Comparison of ENCODE assay signal across 8 cellular contexts in genomic region chr4:4859799-4860380, GRCh38. TPM values are rescaled to one million over a fixed set of nuclear protein-coding genes. Genes with fewer than 3 reads are reported as not detected.
A peak's percentile ranks its signal among the peaks of the same experiment; 100 is the strongest.
DNase-seq lines count a peak whose midpoint lies in the region; ATAC-seq and TF ChIP-seq lines count a peak whose summit lies in the region.

No MANE protein-coding gene starts in this region.

- no CpG with 5 or more reads among the region's 65 CpGs for WGBS in trophoblast cell (ENCODE audit: extremely low coverage, insufficient coverage, insufficient read length)

- H3K9me3 ChIP-seq in ES-I3 (ENCODE audit: control insufficient read depth, insufficient read depth, low read length) (no peaks in the 10 kb centered on the region), MM.1S (replicated peaks; ENCODE audit: insufficient read depth, low read length) (no peaks in the 10 kb centered on the region), trophoblast cell (ENCODE audit: insufficient read depth, low read depth, low read length) (no peaks in the 10 kb centered on the region)

- H4K20me1 ChIP-seq in GM23338 (replicated peaks; ENCODE audit: insufficient read depth) = peaks cover 63% of the 10 kb centered on the region
- H4K20me1 ChIP-seq in MM.1S (ENCODE audit: insufficient read depth, low read length) = no peaks in the 10 kb centered on the region

- H2AK5ac ChIP-seq in trophoblast cell (ENCODE audit: low read length) = peak overlapping the region; percentile 20

- H3K27ac Mint-ChIP-seq in GM23338 = no peak overlapping the region

- H3K27me3 ChIP-seq in GM23338 (ENCODE audit: insufficient read depth) (peaks cover 96% of the 10 kb centered on the region), MM.1S (replicated peaks; ENCODE audit: insufficient read depth, low read length) (peaks cover 36% of the 10 kb centered on the region), trophoblast cell (ENCODE audit: insufficient read depth, low read length) (peaks cover 44% of the 10 kb centered on the region)

- H3K4me3 ChIP-seq in GM23338 = peak overlapping the region; percentile 54
- peak overlapping the region; percentile 72 for H3K4me3 ChIP-seq in MM.1S (ENCODE audit: low read length)
- peak overlapping the region; percentile 85 for H3K4me3 ChIP-seq in fibroblast of mammary gland (ENCODE audit: control insufficient read depth, low read depth, low read length)
- H3K4me3 ChIP-seq in trophoblast cell (ENCODE audit: low read depth, low read length) = peak overlapping the region; percentile 86

- H4K12ac ChIP-seq in trophoblast cell (ENCODE audit: low read depth, low read length) = peak overlapping the region; percentile 32

- H3F3A ChIP-seq in GM23338 (replicated peaks; ENCODE audit: low read depth) (peaks cover 34% of the 10 kb centered on the region), MM.1S (ENCODE audit: insufficient read depth, low read length) (no peaks in the 10 kb centered on the region)

- H3K4me1 ChIP-seq in ES-I3 (ENCODE audit: insufficient read depth, low read length) = peaks cover 9% of the 10 kb centered on the region; the same call in 1 of the 2 replicates
- peaks cover 46% of the 10 kb centered on the region for H3K4me1 ChIP-seq in GM23338 (ENCODE audit: insufficient read depth)
- no peaks in the 10 kb centered on the region for H3K4me1 ChIP-seq in MM.1S (ENCODE audit: low read length)
- H3K4me1 ChIP-seq in trophoblast cell (ENCODE audit: control insufficient read depth in 1 of 2, insufficient read depth in 2 of 2, low read length in 2 of 2) = peaks cover 16 to 31% of the 10 kb centered on the region in 2 experiments

- TF ChIP-seq CTCF in GM23338 (conservative IDR thresholded peaks at IDR 0.05; ENCODE audit: low read depth in 2 of 2) = no peak
- no peak for TF ChIP-seq CTCF in MM.1S (IDR thresholded peaks at IDR 0.05; ENCODE audit: low read length)
- TF ChIP-seq CTCF in fibroblast of mammary gland (conservative IDR thresholded peaks at IDR 0.05; ENCODE audit: control insufficient read depth, insufficient read depth, low read depth, low read length) = no peak

- peak overlapping the region; percentile 80 for H3K4me2 ChIP-seq in GM23338
- peak overlapping the region; percentile 86 for H3K4me2 ChIP-seq in MM.1S (ENCODE audit: low read depth, low read length)
- peak overlapping the region; percentile 72 for H3K4me2 ChIP-seq in trophoblast cell (ENCODE audit: low read length)

- peak overlapping the region; percentile 95 for H3K18ac ChIP-seq in trophoblast cell (ENCODE audit: low read length)

- H3K14ac ChIP-seq in trophoblast cell (ENCODE audit: low read length) = peak overlapping the region; percentile 88

- H3K36me3 Mint-ChIP-seq in GM23338 (ENCODE audit: low read depth) = no peaks in the 10 kb centered on the region

- H2BK12ac ChIP-seq in trophoblast cell (ENCODE audit: low read length) = peak overlapping the region; percentile 11

- H3K9ac ChIP-seq in ES-I3 (ENCODE audit: low read depth, low read length) = peak overlapping the region; percentile 44; the same call in 1 of the 2 replicates
- peak overlapping the region; percentile 55 for H3K9ac ChIP-seq in MM.1S (ENCODE audit: low read length)
- peak overlapping the region; percentile 95 for H3K9ac ChIP-seq in trophoblast cell (ENCODE audit: low read length)

- H3K27ac ChIP-seq in GM23338 (ENCODE audit: low read depth) (no peak overlapping the region), MM.1S (ENCODE audit: low read length) (no peak overlapping the region), trophoblast cell (ENCODE audit: low read depth, low read length) (peak overlapping the region; percentile 33)

- H4K91ac ChIP-seq in trophoblast cell (ENCODE audit: low read depth, low read length) = peak overlapping the region; percentile 85

- H3K79me2 ChIP-seq in GM23338 (replicated peaks; ENCODE audit: insufficient read depth) (no peaks in the 10 kb centered on the region), MM.1S (ENCODE audit: low read length) (no peaks in the 10 kb centered on the region), trophoblast cell (ENCODE audit: control insufficient read depth, insufficient read depth, low read length, poor library complexity) (peaks cover 4% of the 10 kb centered on the region)

- peak overlapping the region; percentile 43 for H3K4ac ChIP-seq in trophoblast cell (ENCODE audit: low read depth, low read length)

- DNase-seq in GM23338 (ENCODE audit: low spot score) (peak; percentile 21), MM.1S (peak; percentile 39), fibroblast of mammary gland (ENCODE audit: low read depth) (peak; percentile 19), trophoblast cell (no peak), 8988T (no peak), NCI-H128 (lab: John Stamatoyannopoulos, UW; ENCODE audit: unreplicated experiment) (no peak), NCI-H1105 (lab: John Stamatoyannopoulos, UW) (no peak)

- H3K4me1 Mint-ChIP-seq in GM23338 = peaks cover 54% of the 10 kb centered on the region

- peaks cover 5% of the 10 kb centered on the region for H3K9me3 Mint-ChIP-seq in GM23338

- no peak overlapping the region for H3K23ac ChIP-seq in trophoblast cell (ENCODE audit: low read length)

- peaks cover 90% of the 10 kb centered on the region for H3K27me3 Mint-ChIP-seq in GM23338 (ENCODE audit: insufficient read depth, low read depth, poor library complexity)

- H2AFZ ChIP-seq in GM23338 (no peak overlapping the region), MM.1S (ENCODE audit: low read length) (peak overlapping the region; percentile 59), trophoblast cell (ENCODE audit: insufficient read depth, low read length, poor library complexity) (peak overlapping the region; percentile 32)

- H4K8ac ChIP-seq in trophoblast cell (ENCODE audit: low read depth, low read length) = peak overlapping the region; percentile 17

- no peaks in the 10 kb centered on the region for H3K36me3 ChIP-seq in ES-I3 (ENCODE audit: insufficient read depth, low read length)
- no peaks in the 10 kb centered on the region; the same call in 1 of the 2 replicates for H3K36me3 ChIP-seq in GM23338 (ENCODE audit: insufficient read depth)
- H3K36me3 ChIP-seq in MM.1S (replicated peaks; ENCODE audit: insufficient read depth, low read length) = no peaks in the 10 kb centered on the region
- H3K36me3 ChIP-seq in trophoblast cell (ENCODE audit: control insufficient read depth in 1 of 2, insufficient read depth in 2 of 2, low read length in 2 of 2) = peaks cover 18 to 19% of the 10 kb centered on the region in 2 experiments

- ATAC-seq in GM23338 = peak; percentile 1; the same call in 2 of the 3 replicates

- peaks cover 14% of the 10 kb centered on the region for H3K79me1 ChIP-seq in trophoblast cell (ENCODE audit: low read length)

- no peak overlapping the region for H3K4me3 Mint-ChIP-seq in GM23338

- peak overlapping the region; percentile 70 for H2BK5ac ChIP-seq in trophoblast cell (ENCODE audit: low read depth, low read length, poor library complexity)

- H3K9me2 ChIP-seq in GM23338 (ENCODE audit: insufficient read depth) (no peaks in the 10 kb centered on the region), MM.1S (replicated peaks; ENCODE audit: insufficient read depth, low read length) (no peaks in the 10 kb centered on the region)

- H2BK120ac ChIP-seq in trophoblast cell (ENCODE audit: insufficient read depth, low read length, poor library complexity) = peak overlapping the region; percentile 54

TF ChIP-seq in GM23338, 12 proteins besides CTCF, POLR2A, EP300 and RAD21:
- TF ChIP-seq ZNF114 (CRISPR knock-in tag; IDR thresholded peaks at IDR 0.05) (no peak), EZH2phosphoT487 (IDR thresholded peaks at IDR 0.05; ENCODE audit: unreplicated experiment) (peak; percentile 84), POLR2AphosphoS5 (IDR thresholded peaks at IDR 0.05; ENCODE audit: low read depth) (no peak), EZH2 (IDR thresholded peaks at IDR 0.05; ENCODE audit: low read depth, unreplicated experiment) (peak; percentile 77), ETS1 (IDR thresholded peaks at IDR 0.05) (no peak)

RNA-seq across cellular contexts. Expression of gene MSX1, which starts 0.4 kb away (rescaled TPM):
- not detected in 2 replicates for total RNA-seq in GM23338 (2014; rRNA removed; shearing (Covaris generic))
- 0.40 and 0.61 TPM in 2 replicates for polyA plus RNA-seq in GM23338 (2016; fragmentation: Nextera tagmentation; extraction: Ambion mirVana)
- polyA plus RNA-seq in trophoblast cell (2013) = 62.1 and 63.6 TPM in 2 replicates

Comparison
In these comparisons a context has a peak if more than half of its experiments do, and no peak if none do; other contexts are left out.
1. H3K9ac ChIP-seq: peak in every context shown above with its lines; median percentile 95 in trophoblast cell; 55 in MM.1S; 44 in ES-I3.
2. DNase-seq: peak in GM23338 (single experiment), MM.1S (single experiment) and fibroblast of mammary gland (single experiment); none in trophoblast cell (0 of 2), 8988T (single experiment), NCI-H128 (single experiment) and NCI-H1105 (single experiment).
3. Peak in every context shown above with its lines, with median percentiles within 50 percentile points of each other: H3K4me2 ChIP-seq and H3K4me3 ChIP-seq.